In genomic region chr1:22376001-22376400, GRCh38 we compare ENCODE assay signal across 29 cellular contexts.
"Had no signal": no experiment of that assay in that cellular context is flagged by ENCODE, and none has a peak within 500 bp of the region (broad histone marks: within the 10 kb centered on the region; RNA-seq: fewer than 3 reads in every experiment).

No MANE protein-coding gene starts in this region.

- H3K9ac ChIP-seq: neural progenitor cell had no signal

- H3K4me1 ChIP-seq: esophagus squamous epithelium, left lung, right atrium auricular region, spleen, upper lobe of right lung had no signal

- H3K9me3 ChIP-seq: upper lobe of right lung had no signal

- H3K4me3 ChIP-seq: esophagus squamous epithelium, left lung, lung, neural progenitor cell, right atrium auricular region, spleen, upper lobe of right lung had no signal

- FAIRE-seq: colon, endometrium, frontal cortex, islet of Langerhans, TTC549 had no signal

- H3K27me3 ChIP-seq: neural progenitor cell, right atrium auricular region had no signal

- H3K27ac ChIP-seq: epithelial cell of prostate, esophagus squamous epithelium, left lung, neural progenitor cell, right atrium auricular region, upper lobe of right lung, VCaP had no signal

- H3K4me2 ChIP-seq: neural progenitor cell had no signal

- H3K36me3 ChIP-seq: esophagus squamous epithelium, left lung, neural progenitor cell, right atrium auricular region, spleen, upper lobe of right lung had no signal

- ATAC-seq: activated naive CD4-positive, alpha-beta T cell treated with anti-CD3 and anti-CD28 coated beads, Interleukin-2, amount 50 U/mL, for 72 hours; activated T-cell treated with anti-CD3 and anti-CD28 coated beads, Interleukin-2, amount 50 U/mL, for 72 hours; left lung; naive thymus-derived CD8-positive, alpha-beta T cell; stimulated activated effector memory CD8-positive, alpha-beta T cell treated with anti-CD3 and anti-CD28 coated beads, Interleukin-12 subunit alpha, Interleukin-12 subunit beta, amount 100 ng/mL, for 72 hours; upper lobe of right lung had no signal

- DNase-seq: activated CD4-positive, alpha-beta T cell treated with anti-CD3 and anti-CD28 coated beads for 4 hours; activated CD4-positive, alpha-beta T cell treated with anti-CD3 and anti-CD28 coated beads, Interleukin-2, amount 50 U/mL, for 4 hours; activated naive CD4-positive, alpha-beta T cell; activated T-cell treated with anti-CD3 and anti-CD28 coated beads for 4 hours; activated T-cell treated with anti-CD3 and anti-CD28 coated beads, Interleukin-2, amount 50 U/mL, for 72 hours; anterior cingulate cortex; dermis blood vessel endothelial cell; effector CD4-positive, alpha-beta T cell; esophagus squamous epithelium; left lung; naive thymus-derived CD8-positive, alpha-beta T cell; occipital lobe; spleen; stimulated activated CD4-positive, alpha-beta T cell treated with anti-CD3 and anti-CD28 coated beads, Interleukin-4, amount 100 ng/mL, for 1 hour; substantia nigra; T-helper 9 cell; upper lobe of right lung had no signal

- H2AFZ ChIP-seq: neural progenitor cell had no signal
